13 cellular contexts compared by ENCODE assay signal in genomic region chr2:134367915-134368911, GRCh38.
DNase-seq lines count a peak whose midpoint lies in the region; TF ChIP-seq lines count a peak whose summit lies in the region.
"Had no signal": no experiment of that assay in that cellular context is flagged by ENCODE, and none has a peak within 500 bp of the region (broad histone marks: within the 10 kb centered on the region; RNA-seq: fewer than 3 reads in every experiment).

No MANE protein-coding gene starts in this region.

- H3K36me3 ChIP-seq in OCI-LY1 (ENCODE audit: insufficient read depth, low read length) = peaks cover 94% of the 10 kb centered on the region; the same call in 1 of the 2 replicates
- no peaks in the 10 kb centered on the region for H3K36me3 ChIP-seq in skeletal muscle tissue (ENCODE audit: control insufficient read depth in 3 of 3, insufficient read depth in 3 of 3, low read length in 3 of 3)
- H3K36me3 ChIP-seq in adrenal gland (replicated peaks in 1 of 2) = peaks cover 0 to 2% of the 10 kb centered on the region in 2 donors

- H3F3A ChIP-seq in OCI-LY1 (ENCODE audit: insufficient read depth, low read length) = no peaks in the 10 kb centered on the region

- DNase-seq in NCI-H510A treated with DMSO at 0.1 percent for 48 hours (lab: John Stamatoyannopoulos, UW) (peak; percentile 40), NCI-H510A (lab: John Stamatoyannopoulos, UW) (no peak), adrenal gland (no peak), NCI-H524 treated with DMSO at 0.1 percent for 48 hours (lab: John Stamatoyannopoulos, UW) (no peak), HCEC 1CT (no peak)
- DNase-seq: effector CD8-positive, alpha-beta T cell; kidney; PC-9 had no signal

- H3K9me2 ChIP-seq in OCI-LY1 (ENCODE audit: low read depth, low read length) = no peaks in the 10 kb centered on the region

- H3K9me3 ChIP-seq in OCI-LY1 (ENCODE audit: low read length) (no peaks in the 10 kb centered on the region), skeletal muscle tissue (ENCODE audit: control insufficient read depth in 3 of 3, low read length in 3 of 3) (no peaks in the 10 kb centered on the region), adrenal gland (replicated peaks in 1 of 3) (no peaks in the 10 kb centered on the region)
- H3K9me3 ChIP-seq: A549 had no signal

- H3K27ac ChIP-seq in OCI-LY1 (ENCODE audit: low read depth, low read length, poor library complexity, severe bottlenecking) = peak overlapping the region; percentile 34
- H3K27ac ChIP-seq in skeletal muscle tissue (ENCODE audit: low read depth, low read length) = peak overlapping the region; percentile 9
- no peak overlapping the region for H3K27ac ChIP-seq in adrenal gland
- H3K27ac ChIP-seq: A549, PC-9 had no signal

- no peak overlapping the region for H3K4me2 ChIP-seq in OCI-LY1 (ENCODE audit: low read length)
- H3K4me2 ChIP-seq: A549, PC-9 had no signal

- H3K9me3 Mint-ChIP-seq in dendritic cell treated with granulocyte-macrophage colony-stimulating factor and Interleukin-4, amounts not matched to agents 40 ng/mL and 50 ng/mL, for 4 days = no peaks in the 10 kb centered on the region

- H3K9ac ChIP-seq in OCI-LY1 (ENCODE audit: low read length) = no peak overlapping the region
- H3K9ac ChIP-seq in skeletal muscle tissue (ENCODE audit: low read depth in 1 of 3, low read length in 3 of 3) = no peak overlapping the region

- H3K27ac Mint-ChIP-seq in dendritic cell treated with granulocyte-macrophage colony-stimulating factor and Interleukin-4, amounts not matched to agents 40 ng/mL and 50 ng/mL, for 4 days = peak overlapping the region; percentile 20

- H3K4me3 Mint-ChIP-seq in dendritic cell treated with granulocyte-macrophage colony-stimulating factor and Interleukin-4, amounts not matched to agents 40 ng/mL and 50 ng/mL, for 4 days = no peak overlapping the region

- WGBS in adrenal gland, 4 donors = 88 to 92% (median 90%) methylated on average over 7 of the region's 7 CpGs

- H3K4me1 ChIP-seq in OCI-LY1 (ENCODE audit: insufficient read depth, low read length, severe bottlenecking) (peaks cover 23% of the 10 kb centered on the region), skeletal muscle tissue (ENCODE audit: control insufficient read depth in 3 of 3, insufficient read depth in 3 of 3, low read length in 3 of 3) (peaks cover 34 to 36% (median 34%) of the 10 kb centered on the region in 3 donors), adrenal gland (replicated peaks in 1 of 2) (peaks cover 0 to 10% of the 10 kb centered on the region in 2 donors)
- H3K4me1 ChIP-seq: A549 had no signal

- peaks cover 24% of the 10 kb centered on the region for H3K4me1 Mint-ChIP-seq in dendritic cell treated with granulocyte-macrophage colony-stimulating factor and Interleukin-4, amounts not matched to agents 40 ng/mL and 50 ng/mL, for 4 days (ENCODE audit: low read depth)

- peaks cover 92% of the 10 kb centered on the region for H3K36me3 Mint-ChIP-seq in dendritic cell treated with granulocyte-macrophage colony-stimulating factor and Interleukin-4, amounts not matched to agents 40 ng/mL and 50 ng/mL, for 4 days (ENCODE audit: low read depth)

- intact Hi-C loops in dendritic cell treated with granulocyte-macrophage colony-stimulating factor and Interleukin-4, amounts not matched to agents 40 ng/mL and 50 ng/mL, for 4 days (cut with micrococcal nuclease) = no loop called here
- intact Hi-C loops in adrenal gland (cut with DNase I) = no loop called here

- TF ChIP-seq CTCF in OCI-LY1 (IDR thresholded peaks at IDR 0.05; ENCODE audit: low read length) (no peak), adrenal gland (IDR thresholded peaks at IDR 0.05) (no peak)

- H3K27me3 Mint-ChIP-seq in dendritic cell treated with granulocyte-macrophage colony-stimulating factor and Interleukin-4, amounts not matched to agents 40 ng/mL and 50 ng/mL, for 4 days = no peaks in the 10 kb centered on the region

- no peaks in the 10 kb centered on the region for H4K20me1 ChIP-seq in OCI-LY1 (ENCODE audit: insufficient read depth, low read length)

- TF ChIP-seq POLR2A in adrenal gland (IDR thresholded peaks at IDR 0.05) = no peak

- H2AFZ ChIP-seq in OCI-LY1 (ENCODE audit: low read length) = no peak overlapping the region
- H2AFZ ChIP-seq: PC-9 had no signal

- H3K4me3 ChIP-seq in OCI-LY1 (ENCODE audit: low read depth, low read length, poor library complexity, severe bottlenecking) = no peak overlapping the region
- H3K4me3 ChIP-seq in skeletal muscle tissue (ENCODE audit: low read length in 3 of 3) = no peak overlapping the region
- H3K4me3 ChIP-seq in adrenal gland = no peak overlapping the region
- H3K4me3 ChIP-seq: A549, PC-9, skin epidermis had no signal

- no peaks in the 10 kb centered on the region for H3K79me2 ChIP-seq in OCI-LY1 (ENCODE audit: insufficient read depth, low read length)

- H3K27me3 ChIP-seq in OCI-LY1 (ENCODE audit: insufficient read depth, low read length) (no peaks in the 10 kb centered on the region), skeletal muscle tissue (ENCODE audit: control insufficient read depth in 3 of 3, insufficient read depth in 3 of 3, low read length in 3 of 3) (no peaks in the 10 kb centered on the region), adrenal gland (no peaks in the 10 kb centered on the region)

Comparison
In these comparisons a context has a peak if more than half of its experiments do, and no peak if none do; other contexts are left out.
1. H3K27ac ChIP-seq: peak in OCI-LY1 (single experiment) and skeletal muscle tissue (single experiment); none in adrenal gland (0 of 5).